Comparison of ENCODE assay signal across 6 cellular contexts in the genomic region with DNA sequence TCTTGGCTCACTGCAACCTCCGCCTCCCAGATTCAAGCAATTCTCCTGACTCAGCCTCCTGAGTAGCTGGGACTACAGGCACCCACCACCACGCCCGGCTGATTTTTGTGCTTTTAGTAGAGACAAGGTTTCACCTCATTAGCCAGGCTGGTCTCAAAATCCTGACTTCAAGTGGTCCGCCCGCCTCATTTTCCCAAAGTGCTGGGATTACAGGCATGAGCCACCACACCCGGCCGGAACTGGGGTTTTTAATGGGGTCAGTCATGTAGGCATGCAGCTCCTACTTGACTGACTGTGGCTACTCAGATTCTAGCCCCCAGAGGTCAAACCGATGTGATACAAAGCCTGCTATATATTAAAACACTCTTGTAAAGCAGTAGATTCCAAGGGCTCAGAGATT.
"Had no signal": no experiment of that assay in that cellular context is flagged by ENCODE, and none has a peak within 500 bp of the region (broad histone marks: within the 10 kb centered on the region; RNA-seq: fewer than 3 reads in every experiment).

No MANE protein-coding gene starts in this region.

- H3K4me3 ChIP-seq: K562 had no signal

- ATAC-seq: HepG2, K562 had no signal

- DNase-seq: IMR-90, KBM-7, KG1 had no signal

- H3K27ac ChIP-seq: HL-60 had no signal
